In the genomic region with DNA sequence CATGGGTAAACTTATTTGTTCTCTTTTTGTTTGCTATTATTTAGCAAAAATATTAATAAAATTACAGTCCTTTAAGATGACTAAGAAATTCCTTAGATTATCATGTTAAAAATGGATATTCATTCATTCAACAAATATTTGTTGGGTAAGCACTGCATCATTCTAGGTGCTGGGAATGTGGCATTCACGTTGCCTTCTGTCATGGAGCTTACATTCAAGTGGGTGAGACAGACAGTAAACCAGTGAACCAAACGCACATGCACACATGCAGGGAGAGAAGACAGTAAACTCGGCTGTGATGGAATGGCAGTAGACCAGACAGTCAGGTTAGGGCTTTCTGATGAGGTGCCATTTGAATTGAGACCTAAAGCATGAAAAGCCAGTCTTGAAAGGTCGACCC, we compare ENCODE assay signal across 1 cellular context.
TF ChIP-seq lines count a peak whose summit lies in the region.

No MANE protein-coding gene starts in this region.

TF ChIP-seq in WTC11, 78 proteins besides CTCF, POLR2A, EP300 and RAD21 (continued from another document):
- TF ChIP-seq, protein P1, sequence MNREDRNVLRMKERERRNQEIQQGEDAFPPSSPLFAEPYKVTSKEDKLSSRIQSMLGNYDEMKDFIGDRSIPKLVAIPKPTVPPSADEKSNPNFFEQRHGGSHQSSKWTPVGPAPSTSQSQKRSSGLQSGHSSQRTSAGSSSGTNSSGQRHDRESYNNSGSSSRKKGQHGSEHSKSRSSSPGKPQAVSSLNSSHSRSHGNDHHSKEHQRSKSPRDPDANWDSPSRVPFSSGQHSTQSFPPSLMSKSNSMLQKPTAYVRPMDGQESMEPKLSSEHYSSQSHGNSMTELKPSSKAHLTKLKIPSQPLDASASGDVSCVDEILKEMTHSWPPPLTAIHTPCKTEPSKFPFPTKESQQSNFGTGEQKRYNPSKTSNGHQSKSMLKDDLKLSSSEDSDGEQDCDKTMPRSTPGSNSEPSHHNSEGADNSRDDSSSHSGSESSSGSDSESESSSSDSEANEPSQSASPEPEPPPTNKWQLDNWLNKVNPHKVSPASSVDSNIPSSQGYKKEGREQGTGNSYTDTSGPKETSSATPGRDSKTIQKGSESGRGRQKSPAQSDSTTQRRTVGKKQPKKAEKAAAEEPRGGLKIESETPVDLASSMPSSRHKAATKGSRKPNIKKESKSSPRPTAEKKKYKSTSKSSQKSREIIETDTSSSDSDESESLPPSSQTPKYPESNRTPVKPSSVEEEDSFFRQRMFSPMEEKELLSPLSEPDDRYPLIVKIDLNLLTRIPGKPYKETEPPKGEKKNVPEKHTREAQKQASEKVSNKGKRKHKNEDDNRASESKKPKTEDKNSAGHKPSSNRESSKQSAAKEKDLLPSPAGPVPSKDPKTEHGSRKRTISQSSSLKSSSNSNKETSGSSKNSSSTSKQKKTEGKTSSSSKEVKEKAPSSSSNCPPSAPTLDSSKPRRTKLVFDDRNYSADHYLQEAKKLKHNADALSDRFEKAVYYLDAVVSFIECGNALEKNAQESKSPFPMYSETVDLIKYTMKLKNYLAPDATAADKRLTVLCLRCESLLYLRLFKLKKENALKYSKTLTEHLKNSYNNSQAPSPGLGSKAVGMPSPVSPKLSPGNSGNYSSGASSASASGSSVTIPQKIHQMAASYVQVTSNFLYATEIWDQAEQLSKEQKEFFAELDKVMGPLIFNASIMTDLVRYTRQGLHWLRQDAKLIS (CRISPR knock-in tag; IDR thresholded peaks at IDR 0.05; ENCODE audit: borderline replicate concordance), result no peak
- TF ChIP-seq TCF7 (CRISPR knock-in tag; IDR thresholded peaks at IDR 0.05; ENCODE audit: low read depth) (no peak), NR2C2 (CRISPR knock-in tag; IDR thresholded peaks at IDR 0.05) (no peak), KAT7 (CRISPR knock-in tag; IDR thresholded peaks at IDR 0.05; ENCODE audit: borderline replicate concordance) (no peak), ZNF219 (CRISPR knock-in tag; IDR thresholded peaks at IDR 0.05; ENCODE audit: borderline replicate concordance) (no peak), ATF1 (CRISPR knock-in tag; IDR thresholded peaks at IDR 0.05) (no peak), CREM (CRISPR knock-in tag; IDR thresholded peaks at IDR 0.05) (no peak)
- TF ChIP-seq, protein P2, sequence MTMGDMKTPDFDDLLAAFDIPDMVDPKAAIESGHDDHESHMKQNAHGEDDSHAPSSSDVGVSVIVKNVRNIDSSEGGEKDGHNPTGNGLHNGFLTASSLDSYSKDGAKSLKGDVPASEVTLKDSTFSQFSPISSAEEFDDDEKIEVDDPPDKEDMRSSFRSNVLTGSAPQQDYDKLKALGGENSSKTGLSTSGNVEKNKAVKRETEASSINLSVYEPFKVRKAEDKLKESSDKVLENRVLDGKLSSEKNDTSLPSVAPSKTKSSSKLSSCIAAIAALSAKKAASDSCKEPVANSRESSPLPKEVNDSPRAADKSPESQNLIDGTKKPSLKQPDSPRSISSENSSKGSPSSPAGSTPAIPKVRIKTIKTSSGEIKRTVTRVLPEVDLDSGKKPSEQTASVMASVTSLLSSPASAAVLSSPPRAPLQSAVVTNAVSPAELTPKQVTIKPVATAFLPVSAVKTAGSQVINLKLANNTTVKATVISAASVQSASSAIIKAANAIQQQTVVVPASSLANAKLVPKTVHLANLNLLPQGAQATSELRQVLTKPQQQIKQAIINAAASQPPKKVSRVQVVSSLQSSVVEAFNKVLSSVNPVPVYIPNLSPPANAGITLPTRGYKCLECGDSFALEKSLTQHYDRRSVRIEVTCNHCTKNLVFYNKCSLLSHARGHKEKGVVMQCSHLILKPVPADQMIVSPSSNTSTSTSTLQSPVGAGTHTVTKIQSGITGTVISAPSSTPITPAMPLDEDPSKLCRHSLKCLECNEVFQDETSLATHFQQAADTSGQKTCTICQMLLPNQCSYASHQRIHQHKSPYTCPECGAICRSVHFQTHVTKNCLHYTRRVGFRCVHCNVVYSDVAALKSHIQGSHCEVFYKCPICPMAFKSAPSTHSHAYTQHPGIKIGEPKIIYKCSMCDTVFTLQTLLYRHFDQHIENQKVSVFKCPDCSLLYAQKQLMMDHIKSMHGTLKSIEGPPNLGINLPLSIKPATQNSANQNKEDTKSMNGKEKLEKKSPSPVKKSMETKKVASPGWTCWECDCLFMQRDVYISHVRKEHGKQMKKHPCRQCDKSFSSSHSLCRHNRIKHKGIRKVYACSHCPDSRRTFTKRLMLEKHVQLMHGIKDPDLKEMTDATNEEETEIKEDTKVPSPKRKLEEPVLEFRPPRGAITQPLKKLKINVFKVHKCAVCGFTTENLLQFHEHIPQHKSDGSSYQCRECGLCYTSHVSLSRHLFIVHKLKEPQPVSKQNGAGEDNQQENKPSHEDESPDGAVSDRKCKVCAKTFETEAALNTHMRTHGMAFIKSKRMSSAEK (CRISPR knock-in tag; IDR thresholded peaks at IDR 0.05; ENCODE audit: borderline replicate concordance), result no peak
- TF ChIP-seq, protein P3, sequence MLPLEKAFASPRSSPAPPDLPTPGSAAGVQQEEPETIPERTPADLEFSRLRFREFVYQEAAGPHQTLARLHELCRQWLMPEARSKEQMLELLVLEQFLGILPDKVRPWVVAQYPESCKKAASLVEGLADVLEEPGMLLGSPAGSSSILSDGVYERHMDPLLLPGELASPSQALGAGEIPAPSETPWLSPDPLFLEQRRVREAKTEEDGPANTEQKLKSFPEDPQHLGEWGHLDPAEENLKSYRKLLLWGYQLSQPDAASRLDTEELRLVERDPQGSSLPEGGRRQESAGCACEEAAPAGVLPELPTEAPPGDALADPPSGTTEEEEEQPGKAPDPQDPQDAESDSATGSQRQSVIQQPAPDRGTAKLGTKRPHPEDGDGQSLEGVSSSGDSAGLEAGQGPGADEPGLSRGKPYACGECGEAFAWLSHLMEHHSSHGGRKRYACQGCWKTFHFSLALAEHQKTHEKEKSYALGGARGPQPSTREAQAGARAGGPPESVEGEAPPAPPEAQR (CRISPR knock-in tag; IDR thresholded peaks at IDR 0.05), result no peak
- TF ChIP-seq, protein P4, sequence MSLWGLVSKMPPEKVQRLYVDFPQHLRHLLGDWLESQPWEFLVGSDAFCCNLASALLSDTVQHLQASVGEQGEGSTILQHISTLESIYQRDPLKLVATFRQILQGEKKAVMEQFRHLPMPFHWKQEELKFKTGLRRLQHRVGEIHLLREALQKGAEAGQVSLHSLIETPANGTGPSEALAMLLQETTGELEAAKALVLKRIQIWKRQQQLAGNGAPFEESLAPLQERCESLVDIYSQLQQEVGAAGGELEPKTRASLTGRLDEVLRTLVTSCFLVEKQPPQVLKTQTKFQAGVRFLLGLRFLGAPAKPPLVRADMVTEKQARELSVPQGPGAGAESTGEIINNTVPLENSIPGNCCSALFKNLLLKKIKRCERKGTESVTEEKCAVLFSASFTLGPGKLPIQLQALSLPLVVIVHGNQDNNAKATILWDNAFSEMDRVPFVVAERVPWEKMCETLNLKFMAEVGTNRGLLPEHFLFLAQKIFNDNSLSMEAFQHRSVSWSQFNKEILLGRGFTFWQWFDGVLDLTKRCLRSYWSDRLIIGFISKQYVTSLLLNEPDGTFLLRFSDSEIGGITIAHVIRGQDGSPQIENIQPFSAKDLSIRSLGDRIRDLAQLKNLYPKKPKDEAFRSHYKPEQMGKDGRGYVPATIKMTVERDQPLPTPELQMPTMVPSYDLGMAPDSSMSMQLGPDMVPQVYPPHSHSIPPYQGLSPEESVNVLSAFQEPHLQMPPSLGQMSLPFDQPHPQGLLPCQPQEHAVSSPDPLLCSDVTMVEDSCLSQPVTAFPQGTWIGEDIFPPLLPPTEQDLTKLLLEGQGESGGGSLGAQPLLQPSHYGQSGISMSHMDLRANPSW (CRISPR knock-in tag; conservative IDR thresholded peaks at IDR 0.05; ENCODE audit: low read depth), result no peak
